ENCODE assay signal across 11 cellular contexts in genomic region chr4:169179609-169180526, GRCh38.
A peak's percentile ranks its signal among the peaks of the same experiment; 100 is the strongest.
DNase-seq lines count a peak whose midpoint lies in the region; ATAC-seq and TF ChIP-seq lines count a peak whose summit lies in the region.
"Had no signal": no experiment of that assay in that cellular context is flagged by ENCODE, and none has a peak within 500 bp of the region (broad histone marks: within the 10 kb centered on the region; RNA-seq: fewer than 3 reads in every experiment).

No MANE protein-coding gene starts in this region.

- no peak overlapping the region for H3K9ac ChIP-seq in neural progenitor cell

- H3K36me3 Mint-ChIP-seq in neural progenitor cell, result peaks cover 2% of the 10 kb centered on the region
- H3K36me3 Mint-ChIP-seq in activated T-cell treated with anti-CD3 and anti-CD28 coated beads, Interleukin-2, amount 50 U/mL, for 72 hours (ENCODE audit: insufficient read depth in 2 of 2), result no peaks in the 10 kb centered on the region
- no peaks in the 10 kb centered on the region for H3K36me3 Mint-ChIP-seq in activated CD4-positive, alpha-beta memory T cell treated with anti-CD3 and anti-CD28 coated beads, Interleukin-2, amount 10 ng/mL, durations not matched to agents 7 days and 5 days (ENCODE audit: low read depth)

- no peaks in the 10 kb centered on the region for H3K27me3 Mint-ChIP-seq in neural progenitor cell (ENCODE audit: insufficient read depth, low read depth)
- H3K27me3 Mint-ChIP-seq in activated T-cell treated with anti-CD3 and anti-CD28 coated beads, Interleukin-2, amount 50 U/mL, for 72 hours (ENCODE audit: low read depth), result peaks cover under 1% of the 10 kb centered on the region
- H3K27me3 Mint-ChIP-seq in activated CD4-positive, alpha-beta memory T cell treated with anti-CD3 and anti-CD28 coated beads, Interleukin-2, amount 10 ng/mL, durations not matched to agents 7 days and 5 days, result no peaks in the 10 kb centered on the region

- no peak for ATAC-seq in HG02588 (IDR thresholded peaks at IDR 0.05; ENCODE audit: unreplicated experiment)
- no peak for ATAC-seq in activated T-cell treated with anti-CD3 and anti-CD28 coated beads, Interleukin-2, amount 50 U/mL, for 72 hours (replicated peaks in 1 of 2)

- no peaks in the 10 kb centered on the region for H3K36me3 ChIP-seq in neural progenitor cell

- H3K4me1 ChIP-seq in neural progenitor cell, result peaks cover 34% of the 10 kb centered on the region

- no peaks in the 10 kb centered on the region for H3K9me3 Mint-ChIP-seq in neural progenitor cell
- no peaks in the 10 kb centered on the region for H3K9me3 Mint-ChIP-seq in activated T-cell treated with anti-CD3 and anti-CD28 coated beads, Interleukin-2, amount 50 U/mL, for 72 hours
- no peaks in the 10 kb centered on the region for H3K9me3 Mint-ChIP-seq in activated CD4-positive, alpha-beta memory T cell treated with anti-CD3 and anti-CD28 coated beads, Interleukin-2, amount 10 ng/mL, durations not matched to agents 7 days and 5 days

- no peaks in the 10 kb centered on the region for H3K27me3 ChIP-seq in neural progenitor cell

- H3K4me3 ChIP-seq in neural progenitor cell, result no peak overlapping the region
- H3K4me3 ChIP-seq: psoas muscle had no signal

- POLR2A ChIA-PET in activated CD4-positive, alpha-beta memory T cell treated with anti-CD3 and anti-CD28 coated beads, Interleukin-2, amount 10 ng/mL, durations not matched to agents 7 days and 5 days (lab: Charles Lee), result no interaction called here

- CTCF ChIA-PET in activated CD4-positive, alpha-beta memory T cell treated with anti-CD3 and anti-CD28 coated beads, Interleukin-2, amount 10 ng/mL, durations not matched to agents 7 days and 5 days (lab: Charles Lee), result no interaction called here

- H3F3A ChIP-seq in neural progenitor cell (ENCODE audit: low read depth), result peaks cover 12% of the 10 kb centered on the region

- no peaks in the 10 kb centered on the region for H3K9me3 ChIP-seq in neural progenitor cell (ENCODE audit: low read depth)
- H3K9me3 ChIP-seq: psoas muscle had no signal

- no peak overlapping the region for H2AFZ ChIP-seq in neural progenitor cell (replicated peaks)

- H3K4me2 ChIP-seq in neural progenitor cell, result peak overlapping the region; percentile 13

- peaks cover 3% of the 10 kb centered on the region for H4K20me1 ChIP-seq in neural progenitor cell (ENCODE audit: low read depth)

- H3K79me2 ChIP-seq in neural progenitor cell (ENCODE audit: low read depth), result peaks cover 75% of the 10 kb centered on the region

- peaks cover 16% of the 10 kb centered on the region for H3K4me1 Mint-ChIP-seq in neural progenitor cell
- no peaks in the 10 kb centered on the region for H3K4me1 Mint-ChIP-seq in activated T-cell treated with anti-CD3 and anti-CD28 coated beads, Interleukin-2, amount 50 U/mL, for 72 hours (ENCODE audit: low read depth)
- no peaks in the 10 kb centered on the region for H3K4me1 Mint-ChIP-seq in activated CD4-positive, alpha-beta memory T cell treated with anti-CD3 and anti-CD28 coated beads, Interleukin-2, amount 10 ng/mL, durations not matched to agents 7 days and 5 days

- DNase-seq in NCI-H748 (lab: John Stamatoyannopoulos, UW; ENCODE audit: unreplicated experiment) (peak; percentile 66), fibroblast of gingiva (ENCODE audit: low read depth) (peak; percentile 47), neural progenitor cell (ENCODE audit: low spot score) (no peak)
- DNase-seq in activated T-cell treated with anti-CD3 and anti-CD28 coated beads, Interleukin-2, amount 50 U/mL, for 72 hours, result no peak
- no peak for DNase-seq in activated effector memory CD4-positive, alpha-beta T cell treated with anti-CD3 and anti-CD28 coated beads, Interleukin-2, amount 50 U/mL, for 16 hours
- no peak for DNase-seq in activated CD4-positive, alpha-beta memory T cell treated with anti-CD3 and anti-CD28 coated beads, Interleukin-2, amount 10 ng/mL, durations not matched to agents 7 days and 5 days
- DNase-seq: AML-193, NCI-H2227 treated with DMSO at 0.1 percent for 48 hours, psoas muscle had no signal

- H3K4me3 Mint-ChIP-seq in neural progenitor cell, result no peak overlapping the region
- no peak overlapping the region for H3K4me3 Mint-ChIP-seq in activated T-cell treated with anti-CD3 and anti-CD28 coated beads, Interleukin-2, amount 50 U/mL, for 72 hours
- no peak overlapping the region for H3K4me3 Mint-ChIP-seq in activated CD4-positive, alpha-beta memory T cell treated with anti-CD3 and anti-CD28 coated beads, Interleukin-2, amount 10 ng/mL, durations not matched to agents 7 days and 5 days

- no peak overlapping the region for H3K27ac Mint-ChIP-seq in neural progenitor cell
- no peak overlapping the region for H3K27ac Mint-ChIP-seq in activated T-cell treated with anti-CD3 and anti-CD28 coated beads, Interleukin-2, amount 50 U/mL, for 72 hours
- H3K27ac Mint-ChIP-seq in activated CD4-positive, alpha-beta memory T cell treated with anti-CD3 and anti-CD28 coated beads, Interleukin-2, amount 10 ng/mL, durations not matched to agents 7 days and 5 days, result no peak overlapping the region

- H3K27ac ChIP-seq in 22Rv1, result peak overlapping the region; percentile 63
- H3K27ac ChIP-seq in neural progenitor cell, result peak overlapping the region; percentile 40
- H3K27ac ChIP-seq: psoas muscle had no signal

- no peak for TF ChIP-seq CTCF in 22Rv1 (IDR thresholded peaks at IDR 0.05)
- TF ChIP-seq CTCF in neural progenitor cell (IDR thresholded peaks at IDR 0.05), result no peak

Comparison
In these comparisons a context has a peak if more than half of its experiments do, and no peak if none do; other contexts are left out.
1. DNase-seq: peak in NCI-H748 (single experiment) and fibroblast of gingiva (single experiment); none in neural progenitor cell (single experiment), activated T-cell treated with anti-CD3 and anti-CD28 coated beads, Interleukin-2, amount 50 U/mL, for 72 hours (0 of 2), activated effector memory CD4-positive, alpha-beta T cell treated with anti-CD3 and anti-CD28 coated beads, Interleukin-2, amount 50 U/mL, for 16 hours (single experiment) and activated CD4-positive, alpha-beta memory T cell treated with anti-CD3 and anti-CD28 coated beads, Interleukin-2, amount 10 ng/mL, durations not matched to agents 7 days and 5 days (single experiment).